Comparison of ENCODE assay signal across 2 cellular contexts in genomic region chr13:97631158-97631557, GRCh38.
TF ChIP-seq lines count a peak whose summit lies in the region.

No MANE protein-coding gene starts in this region.

TF ChIP-seq in SK-N-SH, 30 proteins besides CTCF, POLR2A, EP300 and RAD21 (continued from another document):
- TF ChIP-seq ZBTB33 (IDR thresholded peaks at IDR 0.05; ENCODE audit: borderline replicate concordance, low read depth) = no peak
- no peak for TF ChIP-seq RXRA (IDR thresholded peaks at IDR 0.05; ENCODE audit: borderline replicate concordance, low read depth)
- TF ChIP-seq FOXJ3 (CRISPR knock-in tag; IDR thresholded peaks at IDR 0.05) = no peak
- no peak for TF ChIP-seq FOXM1 (IDR thresholded peaks at IDR 0.05; ENCODE audit: low read depth)
- TF ChIP-seq RFX5 (IDR thresholded peaks at IDR 0.05; ENCODE audit: low read length) = no peak
- TF ChIP-seq MAX (IDR thresholded peaks at IDR 0.05; ENCODE audit: low read depth) = no peak
- TF ChIP-seq FOSL2 (IDR thresholded peaks at IDR 0.05; ENCODE audit: borderline replicate concordance, low read depth) = no peak
- TF ChIP-seq ELF1 (IDR thresholded peaks at IDR 0.05) = no peak
- TF ChIP-seq JUND (IDR thresholded peaks at IDR 0.05) = no peak

TF ChIP-seq in SK-N-SH treated with all-trans-retinoic acid at 6 μM for 48 hours, 23 proteins besides CTCF, POLR2A, EP300 and RAD21 (continued from another document):
- TF ChIP-seq CREB5 (CRISPR knock-in tag; IDR thresholded peaks at IDR 0.05; ENCODE audit: low read depth) = no peak
- no peak for TF ChIP-seq TOX (CRISPR knock-in tag; IDR thresholded peaks at IDR 0.05; ENCODE audit: borderline replicate concordance)
- TF ChIP-seq RARB (CRISPR knock-in tag; IDR thresholded peaks at IDR 0.05) = no peak
- TF ChIP-seq ZNF70 (CRISPR knock-in tag; IDR thresholded peaks at IDR 0.05) = no peak
- no peak for TF ChIP-seq ZNF8 (CRISPR knock-in tag; IDR thresholded peaks at IDR 0.05)
- no peak for TF ChIP-seq GLIS3 (CRISPR knock-in tag; IDR thresholded peaks at IDR 0.05)
- TF ChIP-seq PPARA (CRISPR knock-in tag; IDR thresholded peaks at IDR 0.05; ENCODE audit: borderline replicate concordance) = no peak
